11 cellular contexts compared by ENCODE assay signal in the genomic region with DNA sequence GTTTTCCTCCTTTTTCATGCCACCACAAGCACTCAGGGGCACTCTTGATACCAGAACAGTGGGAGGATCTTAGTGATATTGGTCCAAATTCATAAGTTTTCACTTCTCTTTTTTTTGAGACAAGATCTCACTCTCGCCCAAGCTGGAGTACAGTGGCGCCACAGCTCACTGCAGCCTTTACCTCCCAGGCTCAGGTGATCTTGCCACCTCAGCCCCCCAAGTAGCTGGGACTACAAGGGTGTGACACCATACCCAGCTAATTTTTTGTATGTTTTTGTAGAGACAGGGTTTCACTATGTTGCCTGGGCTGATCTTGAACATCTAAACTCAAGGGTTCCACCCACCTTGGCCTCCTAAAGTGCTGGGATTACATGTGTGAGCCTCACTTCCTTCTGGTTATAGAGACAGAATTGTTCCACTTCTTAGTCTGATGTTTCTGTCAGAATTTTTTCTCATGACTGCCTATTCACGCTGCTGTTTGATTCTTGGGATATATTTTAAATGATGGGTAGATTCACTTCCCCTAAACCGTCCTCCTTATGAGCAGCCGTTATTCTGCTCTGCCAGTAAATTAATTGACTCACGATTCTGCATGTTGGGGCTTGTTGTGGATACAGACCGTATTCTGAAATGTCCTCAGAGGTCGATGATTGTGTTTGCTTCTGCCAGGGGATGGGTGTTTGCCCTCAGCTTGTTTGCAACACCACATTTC. TPM values are rescaled to one million over a fixed set of nuclear protein-coding genes. Genes with fewer than 3 reads are reported as not detected.
DNase-seq lines count a peak whose midpoint lies in the region; ATAC-seq and TF ChIP-seq lines count a peak whose summit lies in the region.
"Had no signal": no experiment of that assay in that cellular context is flagged by ENCODE, and none has a peak within 500 bp of the region (broad histone marks: within the 10 kb centered on the region; RNA-seq: fewer than 3 reads in every experiment).

No MANE protein-coding gene starts in this region.

- peaks cover 30% of the 10 kb centered on the region for H3K36me3 Mint-ChIP-seq in T-helper 17 cell (ENCODE audit: low read depth)
- H3K36me3 Mint-ChIP-seq in activated CD8-positive, alpha-beta T cell treated with anti-CD3 and anti-CD28 coated beads for 36 hours (ENCODE audit: low read depth), result peaks cover 83% of the 10 kb centered on the region

- ATAC-seq in GM21367 (IDR thresholded peaks at IDR 0.05; ENCODE audit: unreplicated experiment), result peak; percentile 76
- ATAC-seq in HG03280 (IDR thresholded peaks at IDR 0.05; ENCODE audit: unreplicated experiment), result peak; percentile 71
- peak; percentile 60 for ATAC-seq in T-helper 17 cell
- no peak for ATAC-seq in activated CD8-positive, alpha-beta T cell treated with anti-CD3 and anti-CD28 coated beads for 36 hours

- H3K27me3 ChIP-seq in GM06990 (replicated peaks; ENCODE audit: control insufficient read depth, insufficient read depth, low read length) (no peaks in the 10 kb centered on the region), BE2C (no peaks in the 10 kb centered on the region)
- H3K27me3 ChIP-seq: hepatocyte had no signal

- POLR2A ChIA-PET in activated CD8-positive, alpha-beta T cell treated with anti-CD3 and anti-CD28 coated beads for 36 hours (lab: Charles Lee), result no interaction called here

- peak overlapping the region; percentile 80 for H3K27ac Mint-ChIP-seq in T-helper 17 cell
- no peak overlapping the region for H3K27ac Mint-ChIP-seq in activated CD8-positive, alpha-beta T cell treated with anti-CD3 and anti-CD28 coated beads for 36 hours

- CTCF ChIA-PET in activated CD8-positive, alpha-beta T cell treated with anti-CD3 and anti-CD28 coated beads for 36 hours (lab: Charles Lee), result interaction anchor here (0.7 to 0.8 kb wide), 2 partner anchors 20 to 153 kb away, joined by 3 to 4 read pairs; no protein-coding TSS in a partner anchor

- no peaks in the 10 kb centered on the region for H3K9me3 Mint-ChIP-seq in activated CD8-positive, alpha-beta T cell treated with anti-CD3 and anti-CD28 coated beads for 36 hours

- H3K4me1 ChIP-seq in BE2C, result no peaks in the 10 kb centered on the region

- H3K4me3 ChIP-seq in GM06990 (replicated peaks; ENCODE audit: low read depth, low read length) (no peak overlapping the region), BE2C (ENCODE audit: low read depth, low read length) (no peak overlapping the region)
- H3K4me3 ChIP-seq: hepatocyte had no signal

- peaks cover 32% of the 10 kb centered on the region for H3K4me1 Mint-ChIP-seq in T-helper 17 cell
- H3K4me1 Mint-ChIP-seq in activated CD8-positive, alpha-beta T cell treated with anti-CD3 and anti-CD28 coated beads for 36 hours (ENCODE audit: low read depth), result peaks cover 40% of the 10 kb centered on the region

- TF ChIP-seq CTCF in GM06990 (IDR thresholded peaks at IDR 0.05; ENCODE audit: insufficient read depth, low read length, poor library complexity, severe bottlenecking) (no peak), BE2C (IDR thresholded peaks at IDR 0.05; ENCODE audit: low read depth, low read length) (no peak)
- TF ChIP-seq CTCF in activated CD8-positive, alpha-beta T cell treated with anti-CD3 and anti-CD28 coated beads for 36 hours (IDR thresholded peaks at IDR 0.05), result no peak

- H3K27me3 Mint-ChIP-seq in T-helper 17 cell, result no peaks in the 10 kb centered on the region
- no peaks in the 10 kb centered on the region for H3K27me3 Mint-ChIP-seq in activated CD8-positive, alpha-beta T cell treated with anti-CD3 and anti-CD28 coated beads for 36 hours

- H3K9me3 ChIP-seq in T-helper 17 cell (ENCODE audit: control insufficient read depth, low read length, poor library complexity, severe bottlenecking), result no peaks in the 10 kb centered on the region
- H3K9me3 ChIP-seq in BE2C, result no peaks in the 10 kb centered on the region

- intact Hi-C loops in activated CD8-positive, alpha-beta T cell treated with anti-CD3 and anti-CD28 coated beads for 36 hours (cut with micrococcal nuclease), result no loop called here

- DNase-seq in GM06990 (ENCODE audit: extremely low read depth, insufficient read length) (peak; percentile 69), T-helper 17 cell (no peak), HK-2 (ENCODE audit: unreplicated experiment) (no peak), BE2C (no peak)
- no peak for DNase-seq in activated CD8-positive, alpha-beta T cell treated with anti-CD3 and anti-CD28 coated beads for 36 hours
- no peak for DNase-seq in effector CD4-positive, alpha-beta T cell
- DNase-seq: DND-41, NCI-H1417 treated with DMSO at 0.1 percent for 48 hours had no signal

- H3K4me3 Mint-ChIP-seq in T-helper 17 cell, result no peak overlapping the region
- no peak overlapping the region for H3K4me3 Mint-ChIP-seq in activated CD8-positive, alpha-beta T cell treated with anti-CD3 and anti-CD28 coated beads for 36 hours

- H3K36me3 ChIP-seq in GM06990 (ENCODE audit: control insufficient read depth, insufficient read depth, low read length), result no peaks in the 10 kb centered on the region
- peaks cover 84% of the 10 kb centered on the region for H3K36me3 ChIP-seq in BE2C

RNA-seq across cellular contexts. Expression of gene MTAP, which starts 30.8 kb away (rescaled TPM):
- total RNA-seq in T-helper 17 cell, result 10 to 100 TPM; 26.2 to 28.8 TPM
- polyA plus RNA-seq in BE2C (2012; ENCODE audit: insufficient read depth, insufficient read length, low read depth), result 13.0 TPM
- total RNA-seq in activated CD8-positive, alpha-beta T cell treated with anti-CD3 and anti-CD28 coated beads for 36 hours, result 10 to 100 TPM; 70.2 to 73.9 TPM
